19 cellular contexts compared by ENCODE assay signal in genomic region chr2:224838335-224838734, GRCh38.
DNase-seq lines count a peak whose midpoint lies in the region; ATAC-seq and TF ChIP-seq lines count a peak whose summit lies in the region.
"Had no signal": no experiment of that assay in that cellular context is flagged by ENCODE, and none has a peak within 500 bp of the region (broad histone marks: within the 10 kb centered on the region; RNA-seq: fewer than 3 reads in every experiment).

No MANE protein-coding gene starts in this region.

- H3K27ac ChIP-seq in mesenchymal stem cell (ENCODE audit: low read length, poor library complexity, severe bottlenecking) (peak overlapping the region; percentile 36), right atrium auricular region (no peak overlapping the region)
- H3K27ac ChIP-seq: cardiac muscle cell had no signal

- no peak overlapping the region for H3K14ac ChIP-seq in mesenchymal stem cell (ENCODE audit: low read length in 2 of 2)

- no peak for ATAC-seq in GM19351 (IDR thresholded peaks at IDR 0.05; ENCODE audit: unreplicated experiment)
- ATAC-seq: activated CD8-positive, alpha-beta memory T cell treated with anti-CD3 and anti-CD28 coated beads, Interleukin-2, amount 10 ng/mL, durations not matched to agents 7 days and 5 days; mucosa of descending colon; WTC11 had no signal

- no peak overlapping the region for H4K91ac ChIP-seq in mesenchymal stem cell (ENCODE audit: low read length)

- no peak overlapping the region for H2BK5ac ChIP-seq in mesenchymal stem cell (ENCODE audit: low read depth, low read length, poor library complexity, severe bottlenecking)

- TF ChIP-seq CTCF in AG10803 (conservative IDR thresholded peaks at IDR 0.05; ENCODE audit: low read length) = no peak
- no peak for TF ChIP-seq CTCF in astrocyte of the spinal cord (IDR thresholded peaks at IDR 0.05; ENCODE audit: low read depth, low read length)
- no peak for TF ChIP-seq CTCF in right atrium auricular region (IDR thresholded peaks at IDR 0.05)

- DNase-seq in AG10803 (ENCODE audit: low read depth) = peak; percentile 89
- peak; percentile 57 for DNase-seq in HS-5 (ENCODE audit: low read depth)
- DNase-seq in astrocyte of the spinal cord (ENCODE audit: low read depth, low spot score) = peak; percentile 83
- no peak for DNase-seq in mesenchymal stem cell
- DNase-seq in NCI-H128 (lab: John Stamatoyannopoulos, UW; ENCODE audit: unreplicated experiment) = no peak
- DNase-seq in SW 1271 (lab: John Stamatoyannopoulos, UW) = no peak
- no peak for DNase-seq in right atrium auricular region (ENCODE audit: low spot score)
- DNase-seq: activated CD8-positive, alpha-beta memory T cell treated with anti-CD3 and anti-CD28 coated beads, Interleukin-2, amount 10 ng/mL, durations not matched to agents 7 days and 5 days; activated naive CD4-positive, alpha-beta T cell treated with anti-CD3 and anti-CD28 coated beads, Interleukin-2, amount 50 U/mL, for 16 hours; C1 segment of cervical spinal cord; DND-41; kidney glomerular epithelial cell; mucosa of descending colon; NCI-H524; stimulated activated CD4-positive, alpha-beta T cell treated with anti-CD3 and anti-CD28 coated beads, Interleukin-12 subunit alpha, Interleukin-12 subunit beta, amount 100 ng/mL, for 4 hours; T-helper 1 cell had no signal

- H3K27me3 ChIP-seq in mesenchymal stem cell (ENCODE audit: control insufficient read depth in 1 of 2, insufficient read depth in 1 of 2, low read length in 2 of 2) = no peaks in the 10 kb centered on the region
- H3K27me3 ChIP-seq in right atrium auricular region = no peaks in the 10 kb centered on the region
- H3K27me3 ChIP-seq: cardiac muscle cell had no signal

- H3K9me3 ChIP-seq in mesenchymal stem cell (ENCODE audit: control insufficient read depth, low read length) (peaks cover 8% of the 10 kb centered on the region), right atrium auricular region (no peaks in the 10 kb centered on the region)
- H3K9me3 ChIP-seq: mucosa of descending colon had no signal

- H2BK12ac ChIP-seq in mesenchymal stem cell (ENCODE audit: low read length in 2 of 2) = no peak overlapping the region

- H3K23ac ChIP-seq in mesenchymal stem cell (ENCODE audit: low read length in 2 of 2) = no peak overlapping the region

- H2BK15ac ChIP-seq in mesenchymal stem cell (ENCODE audit: low read depth, poor library complexity, severe bottlenecking) = no peak overlapping the region

- no peak overlapping the region for H3K9ac ChIP-seq in mesenchymal stem cell (ENCODE audit: low read length)

- H2AK5ac ChIP-seq in mesenchymal stem cell (ENCODE audit: low read length, severe bottlenecking) = no peak overlapping the region

- in situ Hi-C loops in astrocyte of the spinal cord (cut with HindIII; ENCODE audit: low sequenced_read_pairs) = no loop called here

- H2BK120ac ChIP-seq in mesenchymal stem cell (ENCODE audit: low read depth, low read length) = no peak overlapping the region

- H3K4me2 ChIP-seq in mesenchymal stem cell (ENCODE audit: low read length, poor library complexity, severe bottlenecking) = no peak overlapping the region

- H3K36me3 ChIP-seq in mesenchymal stem cell (ENCODE audit: control insufficient read depth in 1 of 2, insufficient read depth in 2 of 2, low read depth in 1 of 2, low read length in 2 of 2) = peaks cover 3 to 78% of the 10 kb centered on the region in 2 experiments
- no peaks in the 10 kb centered on the region for H3K36me3 ChIP-seq in right atrium auricular region
- H3K36me3 ChIP-seq: cardiac muscle cell had no signal

- H3K4me1 ChIP-seq in mesenchymal stem cell (ENCODE audit: control insufficient read depth, insufficient read depth, low read depth, low read length) (no peaks in the 10 kb centered on the region), right atrium auricular region (peaks cover 0 to 4% of the 10 kb centered on the region in 2 donors)

- H2AFZ ChIP-seq in mesenchymal stem cell (ENCODE audit: low read depth, low read length) = no peak overlapping the region

- H3K4me3 ChIP-seq in AG10803 (ENCODE audit: low read length) = no peak overlapping the region
- H3K4me3 ChIP-seq in astrocyte of the spinal cord (ENCODE audit: low read depth, low read length) = no peak overlapping the region
- H3K4me3 ChIP-seq in mesenchymal stem cell (ENCODE audit: insufficient read depth in 1 of 2, low read depth in 1 of 2, low read length in 2 of 2) = no peak overlapping the region
- H3K4me3 ChIP-seq in right atrium auricular region = no peak overlapping the region
- H3K4me3 ChIP-seq: cardiac muscle cell, mucosa of descending colon had no signal

- no peak overlapping the region for H3K18ac ChIP-seq in mesenchymal stem cell (ENCODE audit: low read depth in 1 of 2, low read length in 2 of 2)

- no peak overlapping the region for H4K8ac ChIP-seq in mesenchymal stem cell (ENCODE audit: low read length)

- H3K4ac ChIP-seq in mesenchymal stem cell (ENCODE audit: low read depth in 1 of 2, low read length in 2 of 2) = no peak overlapping the region

- peaks cover 4% of the 10 kb centered on the region for H3K79me1 ChIP-seq in mesenchymal stem cell (replicated peaks; ENCODE audit: low read length, poor library complexity, severe bottlenecking)

Comparison
In these comparisons a context has a peak if more than half of its experiments do, and no peak if none do; other contexts are left out.
1. DNase-seq: peak in AG10803 (single experiment), HS-5 (single experiment) and astrocyte of the spinal cord (single experiment); none in mesenchymal stem cell (single experiment), NCI-H128 (single experiment), SW 1271 (0 of 2) and right atrium auricular region (single experiment).